ENCODE assay signal across 2 cellular contexts in genomic region chr12:76554411-76555225, GRCh38.
TF ChIP-seq lines count a peak whose summit lies in the region.

No MANE protein-coding gene starts in this region.

TF ChIP-seq in GM12878, 131 proteins besides CTCF, POLR2A, EP300 and RAD21 (continued from another document):
- no peak for TF ChIP-seq POU2F2 (IDR thresholded peaks at IDR 0.05; ENCODE audit: borderline replicate concordance, low read depth, low read length)
- no peak for TF ChIP-seq ZBTB4 (CRISPR knock-in tag; IDR thresholded peaks at IDR 0.05)
- TF ChIP-seq MEF2A (IDR thresholded peaks at IDR 0.05; ENCODE audit: insufficient read depth, low read depth, low read length), result no peak
- TF ChIP-seq IRF4 (IDR thresholded peaks at IDR 0.05; ENCODE audit: low read depth, low read length), result no peak
TF ChIP-seq in GM12878: peak in this region for 1.

TF ChIP-seq in HEK293T, 16 proteins besides CTCF, POLR2A, EP300 and RAD21 (continued from another document):
- TF ChIP-seq PKNOX1 (IDR thresholded peaks at IDR 0.05) (no peak), CTBP1 (IDR thresholded peaks at IDR 0.05; ENCODE audit: borderline replicate concordance) (no peak), FOXM1 (IDR thresholded peaks at IDR 0.05; ENCODE audit: borderline replicate concordance) (no peak), L3MBTL2 (conservative IDR thresholded peaks at IDR 0.05) (no peak), TARDBP (IDR thresholded peaks at IDR 0.05) (no peak), BHLHE40 (IDR thresholded peaks at IDR 0.05; ENCODE audit: borderline replicate concordance) (no peak), ZNF384 (IDR thresholded peaks at IDR 0.05) (no peak), FOXA1 (IDR thresholded peaks at IDR 0.05) (no peak), NFRKB (IDR thresholded peaks at IDR 0.05) (no peak)
